8 cellular contexts compared by ENCODE assay signal in the genomic region with DNA sequence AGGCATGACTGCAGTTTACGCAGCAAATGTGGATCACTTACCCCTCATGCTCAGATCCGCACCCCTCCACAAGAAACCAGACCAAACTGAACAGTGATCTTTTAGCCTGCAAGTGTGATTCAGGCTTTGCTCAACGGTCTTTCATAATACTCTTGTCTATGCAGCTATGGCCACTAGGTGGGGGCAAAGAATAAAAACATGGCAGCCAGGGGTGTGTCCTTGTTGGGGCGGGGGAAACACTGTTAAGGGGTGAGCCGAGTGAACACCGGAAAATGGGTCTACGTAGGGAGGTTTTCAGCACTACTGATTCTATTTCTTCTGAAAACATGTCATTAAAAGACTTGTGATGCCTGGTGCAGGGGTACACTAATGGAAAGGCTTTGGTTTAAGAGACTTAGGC. TPM values are rescaled to one million over a fixed set of nuclear protein-coding genes. Genes with fewer than 3 reads are reported as not detected.
A peak's percentile ranks its signal among the peaks of the same experiment; 100 is the strongest.
DNase-seq lines count a peak whose midpoint lies in the region; ATAC-seq and TF ChIP-seq lines count a peak whose summit lies in the region.

No MANE protein-coding gene starts in this region.

- no CpG with 5 or more reads among the region's 7 CpGs for WGBS in mesendoderm (ENCODE audit: extremely low coverage, insufficient coverage, low lambda C conversion rate)

- H3K27me3 ChIP-seq in CD4-positive, alpha-beta T cell (ENCODE audit: control insufficient read depth, insufficient read depth, low read length) = peaks cover 5% of the 10 kb centered on the region
- no peaks in the 10 kb centered on the region for H3K27me3 ChIP-seq in mesendoderm (ENCODE audit: insufficient read depth, low read length, poor library complexity)

- no peak overlapping the region for H2BK5ac ChIP-seq in mesendoderm (ENCODE audit: low read length)

- ATAC-seq in CD4-positive, alpha-beta T cell (ENCODE audit: poor library complexity) = peak; percentile 89
- ATAC-seq in GM19035 (IDR thresholded peaks at IDR 0.05; ENCODE audit: unreplicated experiment) (peak; percentile 92), HG03108 (IDR thresholded peaks at IDR 0.05; ENCODE audit: unreplicated experiment) (peak; percentile 88), WTC11 (peak; percentile 98)

- peak overlapping the region; percentile 73 for H4K5ac ChIP-seq in mesendoderm (ENCODE audit: low read length)

- POLR2A ChIA-PET in CD4-positive, alpha-beta T cell (lab: Charles Lee) = no interaction called here
- POLR2A ChIA-PET in WTC11 (lab: Charles Lee) = no interaction called here

- intact Hi-C loops in CD4-positive, alpha-beta T cell (cut with DNase I, micrococcal nuclease) = no loop called here

- no peak overlapping the region for H3K23ac ChIP-seq in mesendoderm (ENCODE audit: low read length)

- no peaks in the 10 kb centered on the region for H3K4me1 ChIP-seq in mesendoderm (ENCODE audit: control insufficient read depth, low read depth, low read length)

- no peak overlapping the region for H3K27ac Mint-ChIP-seq in CD4-positive, alpha-beta T cell
- 0 out of 2 replicates have a peak overlapping the region, but pooled peaks have one; percentile 44 for H3K27ac Mint-ChIP-seq in WTC11

- H3K79me2 ChIP-seq in mesendoderm (ENCODE audit: control insufficient read depth, insufficient read depth, low read length) = no peaks in the 10 kb centered on the region

- no peak overlapping the region for H2BK120ac ChIP-seq in mesendoderm (ENCODE audit: low read depth, low read length)

- H3K4me3 ChIP-seq in mesendoderm (ENCODE audit: low read length) = no peak overlapping the region

- H3K9ac ChIP-seq in mesendoderm (ENCODE audit: low read length) = no peak overlapping the region

- no peaks in the 10 kb centered on the region for H3K9me3 ChIP-seq in CD4-positive, alpha-beta T cell (ENCODE audit: control insufficient read depth, low read length)

- peak in 9 of 10 experiments; percentile 4 to 25 (median 11) for DNase-seq in CD4-positive, alpha-beta T cell
- DNase-seq in NCI-H2107 treated with DMSO at 0.1 percent for 48 hours (lab: John Stamatoyannopoulos, UW; ENCODE audit: unreplicated experiment) (peak; percentile 50), WTC11 (ENCODE audit: low spot score) (peak; percentile 69), dermis microvascular lymphatic vessel endothelial cell (ENCODE audit: low read depth in 2 of 2) (peak; percentile 4 to 43), mesendoderm (peak; percentile 83)
- DNase-seq in stimulated activated naive CD4-positive, alpha-beta T cell treated with Interleukin-2 at 50 U/mL for 16 hours (lab: John Stamatoyannopoulos, UW) = peak; percentile 10

- H3K4me1 Mint-ChIP-seq in CD4-positive, alpha-beta T cell (ENCODE audit: low read depth) = no peaks in the 10 kb centered on the region
- H3K4me1 Mint-ChIP-seq in WTC11 = peaks cover 1% of the 10 kb centered on the region

- CTCF ChIA-PET in CD4-positive, alpha-beta T cell (lab: Charles Lee) = interaction anchor here (0.8 kb wide), 1 partner anchor 400 kb away, joined by 3 read pairs; no protein-coding TSS in a partner anchor
- CTCF ChIA-PET in WTC11 (lab: Charles Lee) = interaction anchor here (1.0 to 2.3 kb wide), 8 partner anchors 24 to 623 kb away, joined by 3 to 14 read pairs (median 4); no protein-coding TSS in a partner anchor

- H3K4ac ChIP-seq in mesendoderm (ENCODE audit: low read depth, low read length) = no peak overlapping the region

- no peak overlapping the region for H2AK5ac ChIP-seq in mesendoderm (ENCODE audit: low read length)

- no peak overlapping the region for H3K4me3 Mint-ChIP-seq in CD4-positive, alpha-beta T cell
- H3K4me3 Mint-ChIP-seq in WTC11 = no peak overlapping the region

- no peak overlapping the region for H2BK15ac ChIP-seq in mesendoderm (replicated peaks; ENCODE audit: low read depth)

- H3K27me3 Mint-ChIP-seq in CD4-positive, alpha-beta T cell = no peaks in the 10 kb centered on the region
- H3K27me3 Mint-ChIP-seq in WTC11 (ENCODE audit: low read depth) = no peaks in the 10 kb centered on the region

- H3K56ac ChIP-seq in mesendoderm (ENCODE audit: low read length) = peak overlapping the region; percentile 73

- H3K4me2 ChIP-seq in mesendoderm (ENCODE audit: low read length) = no peak overlapping the region

- peak; percentile 37 for TF ChIP-seq CTCF in CD4-positive, alpha-beta T cell (IDR thresholded peaks at IDR 0.05)
- TF ChIP-seq CTCF in WTC11 (IDR thresholded peaks at IDR 0.05) = peak; percentile 44; the same call in 1 of the 2 replicates

- H3K18ac ChIP-seq in mesendoderm (ENCODE audit: low read length) = no peak overlapping the region

- H4K8ac ChIP-seq in mesendoderm (ENCODE audit: low read depth, low read length) = no peak overlapping the region

- H3K27ac ChIP-seq in CD4-positive, alpha-beta T cell (ENCODE audit: low read depth, low read length) = no peak overlapping the region
- H3K27ac ChIP-seq in mesendoderm (ENCODE audit: low read depth, low read length) = no peak overlapping the region

- H3K9me3 Mint-ChIP-seq in CD4-positive, alpha-beta T cell = no peaks in the 10 kb centered on the region
- H3K9me3 Mint-ChIP-seq in WTC11 = peaks cover 19% of the 10 kb centered on the region

- no peaks in the 10 kb centered on the region for H3K36me3 Mint-ChIP-seq in CD4-positive, alpha-beta T cell (ENCODE audit: low read depth)
- H3K36me3 Mint-ChIP-seq in WTC11 = peaks cover 11% of the 10 kb centered on the region

- H3K36me3 ChIP-seq in mesendoderm (ENCODE audit: control insufficient read depth, insufficient read depth, low read length) = no peaks in the 10 kb centered on the region

- H3K79me1 ChIP-seq in mesendoderm (ENCODE audit: low read length) = no peaks in the 10 kb centered on the region

TF ChIP-seq in WTC11, 78 proteins besides CTCF, POLR2A, EP300 and RAD21:
- no peak for TF ChIP-seq NFYB (CRISPR knock-in tag; conservative IDR thresholded peaks at IDR 0.05; ENCODE audit: low read depth)
- peak; percentile 47; the same call in 1 of the 2 replicates for TF ChIP-seq SP1 (CRISPR knock-in tag; conservative IDR thresholded peaks at IDR 0.05)
- TF ChIP-seq, protein P1, sequence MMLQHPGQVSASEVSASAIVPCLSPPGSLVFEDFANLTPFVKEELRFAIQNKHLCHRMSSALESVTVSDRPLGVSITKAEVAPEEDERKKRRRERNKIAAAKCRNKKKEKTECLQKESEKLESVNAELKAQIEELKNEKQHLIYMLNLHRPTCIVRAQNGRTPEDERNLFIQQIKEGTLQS (CRISPR knock-in tag; conservative IDR thresholded peaks at IDR 0.05) = no peak
- no peak for TF ChIP-seq NFATC4 (CRISPR knock-in tag; IDR thresholded peaks at IDR 0.05)
- no peak for TF ChIP-seq SOX15 (CRISPR knock-in tag; IDR thresholded peaks at IDR 0.05)

RNA-seq across cellular contexts. Expression of a gene that starts 49.8 kb away (rescaled TPM):
- total RNA-seq in CD4-positive, alpha-beta T cell = not detected
- total RNA-seq in WTC11 (2021) (not detected in 3 replicates), dermis microvascular lymphatic vessel endothelial cell (not detected in 2 replicates)
- polyA plus RNA-seq in mesendoderm (2013, experiment 1 of 2) = 0.01 TPM
- 0.01 TPM for polyA plus RNA-seq in mesendoderm (2013, experiment 2 of 2)

Comparison
In these comparisons a context has a peak if more than half of its experiments do, and no peak if none do; other contexts are left out.
1. DNase-seq: peak in every context shown above with its lines; median percentile 83 in mesendoderm; 69 in WTC11; 50 in NCI-H2107 treated with DMSO at 0.1 percent for 48 hours; 24 in dermis microvascular lymphatic vessel endothelial cell; 11 in CD4-positive, alpha-beta T cell; 10 in stimulated activated naive CD4-positive, alpha-beta T cell treated with Interleukin-2 at 50 U/mL for 16 hours.